In the genomic region with DNA sequence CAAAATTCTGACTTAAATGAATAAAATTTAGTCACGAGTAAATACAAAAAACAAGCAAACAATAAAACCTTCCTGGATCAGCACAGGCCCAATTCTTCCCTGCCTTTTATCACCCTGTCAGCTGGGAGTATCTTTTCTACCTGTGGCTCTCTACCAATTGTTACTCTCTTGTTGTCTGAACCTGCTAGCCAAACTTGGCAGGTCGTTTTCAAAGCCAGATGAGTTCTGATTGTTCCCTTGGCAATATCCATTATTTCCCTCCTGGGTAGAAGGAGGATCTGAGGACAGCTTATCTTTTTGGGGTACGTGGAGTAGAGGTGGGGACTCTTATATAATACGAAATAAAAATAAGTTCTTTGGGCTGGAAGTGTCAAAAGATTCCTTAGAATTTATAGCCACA, we compare ENCODE assay signal across 24 cellular contexts. TPM values are rescaled to one million over a fixed set of nuclear protein-coding genes. Genes with fewer than 3 reads are reported as not detected.
A peak's percentile ranks its signal among the peaks of the same experiment; 100 is the strongest.
DNase-seq lines count a peak whose midpoint lies in the region; ATAC-seq and TF ChIP-seq lines count a peak whose summit lies in the region.
"Had no signal": no experiment of that assay in that cellular context is flagged by ENCODE, and none has a peak within 500 bp of the region (broad histone marks: within the 10 kb centered on the region; RNA-seq: fewer than 3 reads in every experiment).

No MANE protein-coding gene starts in this region.

- H3K36me3 Mint-ChIP-seq in activated naive CD4-positive, alpha-beta T cell treated with anti-CD3 and anti-CD28 coated beads, Interleukin-2, amount 50 U/mL, for 24 hours, result peaks cover 9% of the 10 kb centered on the region
- H3K36me3 Mint-ChIP-seq in activated naive CD4-positive, alpha-beta T cell treated with anti-CD3 and anti-CD28 coated beads, Interleukin-2, amount 10 ng/mL, durations not matched to agents 7 days and 5 days, result peaks cover 35% of the 10 kb centered on the region
- peaks cover 56% of the 10 kb centered on the region for H3K36me3 Mint-ChIP-seq in activated CD8-positive, alpha-beta T cell treated with anti-CD3 and anti-CD28 coated beads, Interleukin-2, amount 10 ng/mL, durations not matched to agents 7 days and 5 days (ENCODE audit: low read depth)
- H3K36me3 Mint-ChIP-seq in MCF 10A (ENCODE audit: insufficient read depth, unreplicated experiment), result peaks cover 90% of the 10 kb centered on the region

- no peak for TF ChIP-seq CTCF in dorsolateral prefrontal cortex (IDR thresholded peaks at IDR 0.05 in 54 of 56, conservative IDR thresholded peaks at IDR 0.05 in 2 of 56; ENCODE audit: low read depth in 1 of 56, partially characterized antibody in 56 of 56)
- TF ChIP-seq CTCF in MCF 10A (IDR thresholded peaks at IDR 0.05; ENCODE audit: unreplicated experiment), result no peak

- POLR2A ChIA-PET in activated CD8-positive, alpha-beta T cell treated with anti-CD3 and anti-CD28 coated beads, Interleukin-2, amount 10 ng/mL, durations not matched to agents 7 days and 5 days (lab: Charles Lee), result no interaction called here
- POLR2A ChIA-PET in MCF 10A (lab: Yijun Ruan, JAX), result interaction anchor here (0.6 to 2.1 kb wide), 2 partner anchors 9 to 445 kb away, joined by 3 to 5 read pairs; no protein-coding TSS in a partner anchor

- DNase-seq in activated naive CD4-positive, alpha-beta T cell treated with anti-CD3 and anti-CD28 coated beads, Interleukin-2, amount 10 ng/mL, durations not matched to agents 7 days and 5 days, result no peak
- DNase-seq in dorsolateral prefrontal cortex (no peak), HT-29 (ENCODE audit: low spot score) (no peak), MCF 10A (ENCODE audit: unreplicated experiment) (no peak)
- no peak for DNase-seq in activated CD8-positive, alpha-beta T cell treated with anti-CD3 and anti-CD28 coated beads, Interleukin-2, amount 10 ng/mL, durations not matched to agents 7 days and 5 days
- DNase-seq: Calu3; CD8-positive, alpha-beta memory T cell; DMS153; GM23248; H9; HFFc6; KBM-7; NCI-H1092; NCI-H1436; NCI-H187 treated with DMSO at 0.1 percent for 48 hours; NCI-H2107; NCI-H69; PC-9; RPMI8226 had no signal

- intact Hi-C loops in dorsolateral prefrontal cortex (cut with DNase I) (no loop called here), MCF 10A (cut with micrococcal nuclease) (no loop called here)

- BruUV-seq in MCF 10A (replicated peaks; lab: Mats Ljungman, UMichigan), result no TSS peak

- H3K4me3 ChIP-seq in dorsolateral prefrontal cortex, result no peak overlapping the region
- H3K4me3 ChIP-seq: GM23248, PC-9 had no signal

- CTCF ChIA-PET in activated naive CD4-positive, alpha-beta T cell treated with anti-CD3 and anti-CD28 coated beads, Interleukin-2, amount 10 ng/mL, durations not matched to agents 7 days and 5 days (lab: Charles Lee), result interaction anchor here (1.7 to 5.6 kb wide), 2 partner anchors 13 to 441 kb away, joined by 3 to 24 read pairs; no protein-coding TSS in a partner anchor
- CTCF ChIA-PET in activated CD8-positive, alpha-beta T cell treated with anti-CD3 and anti-CD28 coated beads, Interleukin-2, amount 10 ng/mL, durations not matched to agents 7 days and 5 days (lab: Charles Lee), result interaction anchor here (0.9 to 5.6 kb wide), 5 partner anchors 8 to 445 kb away, joined by 3 to 22 read pairs (median 3); partner anchors contain the start of gene SNX19
- CTCF ChIA-PET in MCF 10A (lab: Yijun Ruan, JAX), result interaction anchor here (0.9 to 40.3 kb wide), 5 partner anchors 14 to 663 kb away, joined by 3 to 1064 read pairs (median 24); partner anchors contain the start of genes ADAMTS15 and ADAMTS8

- H3K27ac ChIP-seq in angular gyrus (ENCODE audit: low read depth, low read length) (peak overlapping the region; percentile 71), dorsolateral prefrontal cortex (peak overlapping the region in 55 of 59 donors; percentile 60 to 99 (median 90)), temporal lobe (ENCODE audit: low read depth, low read length) (peak overlapping the region; percentile 51)
- H3K27ac ChIP-seq: C4-2B, PC-9 had no signal

- no peak for ATAC-seq in activated CD8-positive, alpha-beta T cell treated with anti-CD3 and anti-CD28 coated beads, Interleukin-2, amount 10 ng/mL, durations not matched to agents 7 days and 5 days
- ATAC-seq: HepG2 had no signal

- H3K27me3 Mint-ChIP-seq in activated naive CD4-positive, alpha-beta T cell treated with anti-CD3 and anti-CD28 coated beads, Interleukin-2, amount 50 U/mL, for 24 hours, result no peaks in the 10 kb centered on the region
- H3K27me3 Mint-ChIP-seq in activated naive CD4-positive, alpha-beta T cell treated with anti-CD3 and anti-CD28 coated beads, Interleukin-2, amount 10 ng/mL, durations not matched to agents 7 days and 5 days, result no peaks in the 10 kb centered on the region
- H3K27me3 Mint-ChIP-seq in activated CD8-positive, alpha-beta T cell treated with anti-CD3 and anti-CD28 coated beads, Interleukin-2, amount 10 ng/mL, durations not matched to agents 7 days and 5 days (ENCODE audit: low read depth), result no peaks in the 10 kb centered on the region
- no peaks in the 10 kb centered on the region for H3K27me3 Mint-ChIP-seq in MCF 10A (ENCODE audit: insufficient read depth, unreplicated experiment)
- H3K27me3 Mint-ChIP-seq: CD8-positive, alpha-beta memory T cell had no signal

- H3K27ac Mint-ChIP-seq in activated naive CD4-positive, alpha-beta T cell treated with anti-CD3 and anti-CD28 coated beads, Interleukin-2, amount 50 U/mL, for 24 hours, result peak overlapping the region; percentile 15
- H3K27ac Mint-ChIP-seq in activated naive CD4-positive, alpha-beta T cell treated with anti-CD3 and anti-CD28 coated beads, Interleukin-2, amount 10 ng/mL, durations not matched to agents 7 days and 5 days, result no peak overlapping the region
- H3K27ac Mint-ChIP-seq in activated CD8-positive, alpha-beta T cell treated with anti-CD3 and anti-CD28 coated beads, Interleukin-2, amount 10 ng/mL, durations not matched to agents 7 days and 5 days, result no peak overlapping the region
- H3K27ac Mint-ChIP-seq in MCF 10A (ENCODE audit: low read depth, unreplicated experiment), result no peak overlapping the region
- H3K27ac Mint-ChIP-seq: H9, HFFc6 had no signal

- H3K9me3 Mint-ChIP-seq in activated naive CD4-positive, alpha-beta T cell treated with anti-CD3 and anti-CD28 coated beads, Interleukin-2, amount 50 U/mL, for 24 hours, result no peaks in the 10 kb centered on the region
- H3K9me3 Mint-ChIP-seq in activated naive CD4-positive, alpha-beta T cell treated with anti-CD3 and anti-CD28 coated beads, Interleukin-2, amount 10 ng/mL, durations not matched to agents 7 days and 5 days, result no peaks in the 10 kb centered on the region
- no peaks in the 10 kb centered on the region for H3K9me3 Mint-ChIP-seq in activated CD8-positive, alpha-beta T cell treated with anti-CD3 and anti-CD28 coated beads, Interleukin-2, amount 10 ng/mL, durations not matched to agents 7 days and 5 days (ENCODE audit: insufficient read depth)
- H3K9me3 Mint-ChIP-seq in MCF 10A (ENCODE audit: unreplicated experiment), result no peaks in the 10 kb centered on the region
- H3K9me3 Mint-ChIP-seq: CD8-positive, alpha-beta memory T cell; H9; HFFc6 had no signal

- no peak overlapping the region for H3K4me3 Mint-ChIP-seq in activated naive CD4-positive, alpha-beta T cell treated with anti-CD3 and anti-CD28 coated beads, Interleukin-2, amount 50 U/mL, for 24 hours
- H3K4me3 Mint-ChIP-seq in activated naive CD4-positive, alpha-beta T cell treated with anti-CD3 and anti-CD28 coated beads, Interleukin-2, amount 10 ng/mL, durations not matched to agents 7 days and 5 days, result no peak overlapping the region
- no peak overlapping the region for H3K4me3 Mint-ChIP-seq in activated CD8-positive, alpha-beta T cell treated with anti-CD3 and anti-CD28 coated beads, Interleukin-2, amount 10 ng/mL, durations not matched to agents 7 days and 5 days
- no peak overlapping the region for H3K4me3 Mint-ChIP-seq in MCF 10A (ENCODE audit: unreplicated experiment)
- H3K4me3 Mint-ChIP-seq: CD8-positive, alpha-beta memory T cell; H9; HFFc6 had no signal

- peaks cover 10% of the 10 kb centered on the region for H3K4me1 Mint-ChIP-seq in activated naive CD4-positive, alpha-beta T cell treated with anti-CD3 and anti-CD28 coated beads, Interleukin-2, amount 50 U/mL, for 24 hours
- H3K4me1 Mint-ChIP-seq in activated naive CD4-positive, alpha-beta T cell treated with anti-CD3 and anti-CD28 coated beads, Interleukin-2, amount 10 ng/mL, durations not matched to agents 7 days and 5 days, result no peaks in the 10 kb centered on the region
- no peaks in the 10 kb centered on the region for H3K4me1 Mint-ChIP-seq in activated CD8-positive, alpha-beta T cell treated with anti-CD3 and anti-CD28 coated beads, Interleukin-2, amount 10 ng/mL, durations not matched to agents 7 days and 5 days (ENCODE audit: low read depth)
- H3K4me1 Mint-ChIP-seq in MCF 10A (ENCODE audit: insufficient read depth, unreplicated experiment), result peaks cover 8% of the 10 kb centered on the region
- H3K4me1 Mint-ChIP-seq: CD8-positive, alpha-beta memory T cell; H9 had no signal

- H3K27me3 ChIP-seq in dorsolateral prefrontal cortex, result no peaks in the 10 kb centered on the region

RNA-seq across cellular contexts. Expression of gene SNX19, which starts 40.2 kb away (rescaled TPM):
- 100 to 1,000 TPM in 41 of 120 experiments, 10 to 100 TPM in 79; 61.4 to 132 (median 93.3) TPM for total RNA-seq in dorsolateral prefrontal cortex
- 44.3 TPM for total RNA-seq in temporal lobe
- 50.9 and 61.1 TPM in 2 replicates for total RNA-seq in HT-29 (2014; rRNA removed; shearing (Covaris generic))
- total RNA-seq in activated CD8-positive, alpha-beta T cell treated with anti-CD3 and anti-CD28 coated beads, Interleukin-2, amount 10 ng/mL, durations not matched to agents 7 days and 5 days, result 10 to 100 TPM; 40.7 to 41.0 TPM
- total RNA-seq in MCF 10A (2022), result 53.5 and 60.5 TPM in 2 replicates
